Comparison of ENCODE assay signal across 1 cellular context in the genomic region with DNA sequence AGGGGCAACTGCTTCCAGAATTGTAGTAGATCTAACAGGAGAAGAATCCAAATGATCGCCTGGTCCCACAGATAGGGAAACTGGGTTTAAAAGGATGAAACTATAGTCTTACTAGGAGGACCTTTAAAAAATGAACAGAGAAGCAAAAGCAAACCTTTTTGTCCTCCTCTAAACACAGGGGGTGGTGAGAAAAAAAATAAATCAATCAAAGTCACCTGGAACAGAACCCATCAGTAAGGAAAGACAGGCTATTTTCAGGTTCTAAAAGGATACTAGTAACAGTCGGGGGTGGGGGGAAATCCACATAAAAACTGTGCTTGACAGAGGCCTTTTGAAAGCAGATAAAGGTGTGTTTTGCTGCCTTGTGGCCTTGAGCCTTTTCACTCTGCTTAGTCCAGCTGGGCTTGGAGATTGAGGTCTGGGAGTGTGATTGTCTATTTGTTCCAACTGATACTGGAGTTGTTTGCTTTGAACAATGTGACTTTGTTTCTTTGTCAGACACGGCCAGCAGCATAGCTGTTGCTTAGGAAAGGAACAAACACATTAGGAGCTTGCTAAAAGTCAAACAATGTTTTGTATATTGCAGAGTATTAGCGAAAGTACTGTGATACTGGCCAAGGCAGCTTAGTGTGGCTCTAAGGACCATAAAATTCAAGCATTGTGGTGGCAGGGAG.
TF ChIP-seq lines count a peak whose summit lies in the region.

No MANE protein-coding gene starts in this region.

TF ChIP-seq in HepG2, 621 proteins besides CTCF, POLR2A, EP300 and RAD21 (continued from another document and continues in another):
- TF ChIP-seq LCORL (IDR thresholded peaks at IDR 0.05) (no peak), LCORL (CRISPR knock-in tag; IDR thresholded peaks at IDR 0.05) (peak; percentile 43; the same call in 1 of the 2 replicates), NCOA2 (CRISPR knock-in tag; IDR thresholded peaks at IDR 0.05) (peak; percentile 88), KDM3A (CRISPR knock-in tag; IDR thresholded peaks at IDR 0.05; ENCODE audit: low read depth) (no peak), HOMEZ (CRISPR knock-in tag; IDR thresholded peaks at IDR 0.05; ENCODE audit: low read depth) (0 out of 2 replicates have a peak, but pooled peaks have one; percentile 52), GPN1 (CRISPR knock-in tag; IDR thresholded peaks at IDR 0.05; ENCODE audit: borderline replicate concordance) (no peak), ZMYM3 (CRISPR knock-in tag; IDR thresholded peaks at IDR 0.05) (no peak), ZNF44 (CRISPR knock-in tag; IDR thresholded peaks at IDR 0.05) (no peak), ZNF362 (CRISPR knock-in tag; IDR thresholded peaks at IDR 0.05; ENCODE audit: borderline replicate concordance) (peak; percentile 77; the same call in 1 of the 2 replicates), CREM (IDR thresholded peaks at IDR 0.05) (peak; percentile 77), CREM (CRISPR knock-in tag; IDR thresholded peaks at IDR 0.05) (no peak), ZNF614 (CRISPR knock-in tag; IDR thresholded peaks at IDR 0.05; ENCODE audit: borderline replicate concordance) (peak; percentile 54; the same call in 1 of the 2 replicates), ARNT (IDR thresholded peaks at IDR 0.05) (no peak), ATAD3A (CRISPR knock-in tag; IDR thresholded peaks at IDR 0.05) (no peak), TARDBP (CRISPR knock-in tag; IDR thresholded peaks at IDR 0.05) (peak; percentile 52; the same call in 1 of the 2 replicates), ZNF616 (CRISPR knock-in tag; IDR thresholded peaks at IDR 0.05; ENCODE audit: low read depth) (no peak), ZNF777 (CRISPR knock-in tag; IDR thresholded peaks at IDR 0.05) (no peak), ZSCAN29 (CRISPR knock-in tag; conservative IDR thresholded peaks at IDR 0.05) (peak; percentile 88; the same call in 1 of the 2 replicates), HNF4A (CRISPR knock-in tag; IDR thresholded peaks at IDR 0.05) (peak; percentile 71), SIX1 (CRISPR knock-in tag; IDR thresholded peaks at IDR 0.05; ENCODE audit: borderline replicate concordance) (peak; percentile 76; the same call in 1 of the 2 replicates), ZNF496 (CRISPR knock-in tag; IDR thresholded peaks at IDR 0.05; ENCODE audit: insufficient replicate concordance) (no peak), FOXA3 (CRISPR knock-in tag; IDR thresholded peaks at IDR 0.05) (peak; percentile 83), SIX4 (CRISPR knock-in tag; IDR thresholded peaks at IDR 0.05) (peak; percentile 63; the same call in 1 of the 2 replicates), ZNF281 (CRISPR knock-in tag; IDR thresholded peaks at IDR 0.05; ENCODE audit: borderline replicate concordance) (peak; percentile 54; the same call in 1 of the 2 replicates), NFKBIZ (CRISPR knock-in tag; IDR thresholded peaks at IDR 0.05) (no peak), GATAD1 (CRISPR knock-in tag; IDR thresholded peaks at IDR 0.05) (0 out of 2 replicates have a peak, but pooled peaks have one; percentile 28), NFIC (IDR thresholded peaks at IDR 0.05; ENCODE audit: low read length) (peak; percentile 66; the same call in 1 of the 2 replicates), HMG20B (CRISPR knock-in tag; conservative IDR thresholded peaks at IDR 0.05) (peak; percentile 66; the same call in 1 of the 2 replicates), MIXL1 (CRISPR knock-in tag; IDR thresholded peaks at IDR 0.05) (peak; percentile 76), ZZZ3 (CRISPR knock-in tag; IDR thresholded peaks at IDR 0.05; ENCODE audit: borderline replicate concordance) (no peak), JUND (CRISPR knock-in tag; IDR thresholded peaks at IDR 0.05) (no peak), HIC2 (CRISPR knock-in tag; IDR thresholded peaks at IDR 0.05; ENCODE audit: low read depth) (peak; percentile 50; the same call in 1 of the 2 replicates), ZNF740 (CRISPR knock-in tag; IDR thresholded peaks at IDR 0.05) (peak; percentile 88; the same call in 1 of the 2 replicates), HBP1 (CRISPR knock-in tag; IDR thresholded peaks at IDR 0.05; ENCODE audit: low read depth) (0 out of 2 replicates have a peak, but pooled peaks have one; percentile 35), ZNF501 (CRISPR knock-in tag; IDR thresholded peaks at IDR 0.05) (no peak), RAD51 (IDR thresholded peaks at IDR 0.05; ENCODE audit: borderline replicate concordance) (no peak), MTF2 (CRISPR knock-in tag; IDR thresholded peaks at IDR 0.05; ENCODE audit: borderline replicate concordance) (no peak), ZNF878 (CRISPR knock-in tag; IDR thresholded peaks at IDR 0.05) (0 out of 2 replicates have a peak, but pooled peaks have one; percentile 70), FIP1L1 (IDR thresholded peaks at IDR 0.05; ENCODE audit: borderline replicate concordance, insufficient read depth, low read depth, low read length) (no peak), ETV6 (CRISPR knock-in tag; conservative IDR thresholded peaks at IDR 0.05) (no peak)
- TF ChIP-seq, protein P1, sequence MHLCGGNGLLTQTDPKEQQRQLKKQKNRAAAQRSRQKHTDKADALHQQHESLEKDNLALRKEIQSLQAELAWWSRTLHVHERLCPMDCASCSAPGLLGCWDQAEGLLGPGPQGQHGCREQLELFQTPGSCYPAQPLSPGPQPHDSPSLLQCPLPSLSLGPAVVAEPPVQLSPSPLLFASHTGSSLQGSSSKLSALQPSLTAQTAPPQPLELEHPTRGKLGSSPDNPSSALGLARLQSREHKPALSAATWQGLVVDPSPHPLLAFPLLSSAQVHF (CRISPR knock-in tag; IDR thresholded peaks at IDR 0.05): no peak
- TF ChIP-seq, protein P2, sequence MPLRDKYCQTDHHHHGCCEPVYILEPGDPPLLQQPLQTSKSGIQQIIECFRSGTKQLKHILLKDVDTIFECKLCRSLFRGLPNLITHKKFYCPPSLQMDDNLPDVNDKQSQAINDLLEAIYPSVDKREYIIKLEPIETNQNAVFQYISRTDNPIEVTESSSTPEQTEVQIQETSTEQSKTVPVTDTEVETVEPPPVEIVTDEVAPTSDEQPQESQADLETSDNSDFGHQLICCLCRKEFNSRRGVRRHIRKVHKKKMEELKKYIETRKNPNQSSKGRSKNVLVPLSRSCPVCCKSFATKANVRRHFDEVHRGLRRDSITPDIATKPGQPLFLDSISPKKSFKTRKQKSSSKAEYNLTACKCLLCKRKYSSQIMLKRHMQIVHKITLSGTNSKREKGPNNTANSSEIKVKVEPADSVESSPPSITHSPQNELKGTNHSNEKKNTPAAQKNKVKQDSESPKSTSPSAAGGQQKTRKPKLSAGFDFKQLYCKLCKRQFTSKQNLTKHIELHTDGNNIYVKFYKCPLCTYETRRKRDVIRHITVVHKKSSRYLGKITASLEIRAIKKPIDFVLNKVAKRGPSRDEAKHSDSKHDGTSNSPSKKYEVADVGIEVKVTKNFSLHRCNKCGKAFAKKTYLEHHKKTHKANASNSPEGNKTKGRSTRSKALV (CRISPR knock-in tag; IDR thresholded peaks at IDR 0.05): peak; percentile 59; the same call in 1 of the 2 replicates
- TF ChIP-seq, protein P3, sequence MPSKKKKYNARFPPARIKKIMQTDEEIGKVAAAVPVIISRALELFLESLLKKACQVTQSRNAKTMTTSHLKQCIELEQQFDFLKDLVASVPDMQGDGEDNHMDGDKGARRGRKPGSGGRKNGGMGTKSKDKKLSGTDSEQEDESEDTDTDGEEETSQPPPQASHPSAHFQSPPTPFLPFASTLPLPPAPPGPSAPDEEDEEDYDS (CRISPR knock-in tag; IDR thresholded peaks at IDR 0.05): peak; percentile 43; the same call in 1 of the 2 replicates
- TF ChIP-seq, protein P4, sequence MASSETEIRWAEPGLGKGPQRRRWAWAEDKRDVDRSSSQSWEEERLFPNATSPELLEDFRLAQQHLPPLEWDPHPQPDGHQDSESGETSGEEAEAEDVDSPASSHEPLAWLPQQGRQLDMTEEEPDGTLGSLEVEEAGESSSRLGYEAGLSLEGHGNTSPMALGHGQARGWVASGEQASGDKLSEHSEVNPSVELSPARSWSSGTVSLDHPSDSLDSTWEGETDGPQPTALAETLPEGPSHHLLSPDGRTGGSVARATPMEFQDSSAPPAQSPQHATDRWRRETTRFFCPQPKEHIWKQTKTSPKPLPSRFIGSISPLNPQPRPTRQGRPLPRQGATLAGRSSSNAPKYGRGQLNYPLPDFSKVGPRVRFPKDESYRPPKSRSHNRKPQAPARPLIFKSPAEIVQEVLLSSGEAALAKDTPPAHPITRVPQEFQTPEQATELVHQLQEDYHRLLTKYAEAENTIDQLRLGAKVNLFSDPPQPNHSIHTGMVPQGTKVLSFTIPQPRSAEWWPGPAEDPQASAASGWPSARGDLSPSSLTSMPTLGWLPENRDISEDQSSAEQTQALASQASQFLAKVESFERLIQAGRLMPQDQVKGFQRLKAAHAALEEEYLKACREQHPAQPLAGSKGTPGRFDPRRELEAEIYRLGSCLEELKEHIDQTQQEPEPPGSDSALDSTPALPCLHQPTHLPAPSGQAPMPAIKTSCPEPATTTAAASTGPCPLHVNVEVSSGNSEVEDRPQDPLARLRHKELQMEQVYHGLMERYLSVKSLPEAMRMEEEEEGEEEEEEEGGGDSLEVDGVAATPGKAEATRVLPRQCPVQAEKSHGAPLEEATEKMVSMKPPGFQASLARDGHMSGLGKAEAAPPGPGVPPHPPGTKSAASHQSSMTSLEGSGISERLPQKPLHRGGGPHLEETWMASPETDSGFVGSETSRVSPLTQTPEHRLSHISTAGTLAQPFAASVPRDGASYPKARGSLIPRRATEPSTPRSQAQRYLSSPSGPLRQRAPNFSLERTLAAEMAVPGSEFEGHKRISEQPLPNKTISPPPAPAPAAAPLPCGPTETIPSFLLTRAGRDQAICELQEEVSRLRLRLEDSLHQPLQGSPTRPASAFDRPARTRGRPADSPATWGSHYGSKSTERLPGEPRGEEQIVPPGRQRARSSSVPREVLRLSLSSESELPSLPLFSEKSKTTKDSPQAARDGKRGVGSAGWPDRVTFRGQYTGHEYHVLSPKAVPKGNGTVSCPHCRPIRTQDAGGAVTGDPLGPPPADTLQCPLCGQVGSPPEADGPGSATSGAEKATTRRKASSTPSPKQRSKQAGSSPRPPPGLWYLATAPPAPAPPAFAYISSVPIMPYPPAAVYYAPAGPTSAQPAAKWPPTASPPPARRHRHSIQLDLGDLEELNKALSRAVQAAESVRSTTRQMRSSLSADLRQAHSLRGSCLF (CRISPR knock-in tag; IDR thresholded peaks at IDR 0.05; ENCODE audit: borderline replicate concordance): no peak
